In the genomic region with DNA sequence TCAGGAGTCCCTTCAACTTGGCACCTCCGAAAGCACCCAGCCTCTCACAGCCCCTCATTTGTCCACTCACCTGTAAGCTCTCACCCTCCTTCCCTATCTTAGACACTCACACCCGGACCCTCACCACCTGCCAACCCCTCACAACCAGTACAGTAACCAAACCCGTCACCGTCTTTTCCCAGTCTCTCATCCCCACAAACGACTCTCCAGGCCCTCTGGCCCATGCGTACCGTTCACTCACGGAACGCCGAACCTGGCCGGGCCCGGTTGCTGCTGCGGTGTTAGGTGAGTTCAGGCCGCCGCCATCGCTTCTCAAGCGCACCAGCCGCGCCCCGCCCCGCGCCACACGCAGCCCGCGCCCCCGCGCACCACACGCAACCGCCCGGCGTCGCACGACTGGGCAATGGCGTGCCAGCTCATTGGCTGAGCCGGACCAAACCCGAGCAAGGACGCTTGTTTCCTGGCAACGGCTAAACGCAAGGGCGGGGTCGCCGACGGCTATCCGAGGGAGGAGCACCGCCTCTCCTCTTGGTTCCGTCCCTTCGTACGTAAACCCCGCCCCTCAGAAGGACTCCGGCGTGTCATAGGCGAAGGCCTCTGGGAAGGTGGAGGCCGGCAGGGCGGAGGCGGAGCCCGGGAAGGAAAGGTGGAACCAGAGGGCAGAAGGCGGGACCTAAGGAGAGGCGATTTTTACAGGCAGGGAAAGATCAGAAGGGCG, we compare ENCODE assay signal across 1 cellular context.
TF ChIP-seq lines count a peak whose summit lies in the region.

Gene FHIP1B, minus strand, starts transcription at position 323 of the 718 bp plus-strand sequence. CDS start 10,120 bp downstream, outside the sequence.

TF ChIP-seq in K562, 482 proteins besides CTCF, POLR2A, EP300 and RAD21 (continued from another document and continues in another):
- TF ChIP-seq NKRF (IDR thresholded peaks at IDR 0.05; ENCODE audit: borderline replicate concordance), result peak; percentile 89
- TF ChIP-seq CXXC5 (CRISPR knock-in tag; IDR thresholded peaks at IDR 0.05), result peak; percentile 99
- no peak for TF ChIP-seq PRDM10 (IDR thresholded peaks at IDR 0.05; ENCODE audit: partially characterized antibody)
- no peak for TF ChIP-seq ZBTB5 (IDR thresholded peaks at IDR 0.05)
- TF ChIP-seq UBTF (IDR thresholded peaks at IDR 0.05; ENCODE audit: borderline replicate concordance in 1 of 2, low read depth in 2 of 2, low read length in 2 of 2), result 0 out of 4 replicates have a peak, but pooled peaks of 1 of the 2 experiments have one; percentile 64
- TF ChIP-seq MYC (IDR thresholded peaks at IDR 0.05; ENCODE audit: low read depth, low read length), result peak; percentile 82
- 0 out of 2 replicates have a peak, but pooled peaks have one; percentile 56 for TF ChIP-seq MYC (CRISPR knock-in tag; IDR thresholded peaks at IDR 0.05; ENCODE audit: borderline replicate concordance, low read depth)
- peak; percentile 84; the same call in 1 of the 2 replicates for TF ChIP-seq FOXJ2 (tag; IDR thresholded peaks at IDR 0.05)
- no peak for TF ChIP-seq RBM14 (IDR thresholded peaks at IDR 0.05; ENCODE audit: borderline replicate concordance, insufficient read depth, low read depth, low read length)
- TF ChIP-seq RBM25 (IDR thresholded peaks at IDR 0.05; ENCODE audit: low read depth, low read length, severe bottlenecking), result peak; percentile 77
- no peak for TF ChIP-seq RBM22 (IDR thresholded peaks at IDR 0.05; ENCODE audit: low read depth, low read length, poor library complexity, severe bottlenecking)
- peak in 1 of 2 experiments; percentile 24; a peak in 1 of 4 replicates for TF ChIP-seq RCOR1 (IDR thresholded peaks at IDR 0.05; ENCODE audit: borderline replicate concordance in 1 of 2, low read depth in 2 of 2, low read length in 2 of 2)
- TF ChIP-seq TCF7 (IDR thresholded peaks at IDR 0.05; ENCODE audit: borderline replicate concordance), result peak; percentile 65; the same call in 1 of the 2 replicates
- TF ChIP-seq TAF1 (IDR thresholded peaks at IDR 0.05; ENCODE audit: control insufficient read depth, extremely low read depth, insufficient read depth, low read length, severe bottlenecking), result peak; percentile 75
- 0 out of 2 replicates have a peak, but pooled peaks have one; percentile 28 for TF ChIP-seq TRIM25 (IDR thresholded peaks at IDR 0.05; ENCODE audit: borderline replicate concordance)
- TF ChIP-seq FOS (IDR thresholded peaks at IDR 0.05; ENCODE audit: extremely low read depth, insufficient read length), result peak; percentile 46
- peak; percentile 57 for TF ChIP-seq MEIS2 (IDR thresholded peaks at IDR 0.05; ENCODE audit: partially characterized antibody)
- TF ChIP-seq, protein P1, sequence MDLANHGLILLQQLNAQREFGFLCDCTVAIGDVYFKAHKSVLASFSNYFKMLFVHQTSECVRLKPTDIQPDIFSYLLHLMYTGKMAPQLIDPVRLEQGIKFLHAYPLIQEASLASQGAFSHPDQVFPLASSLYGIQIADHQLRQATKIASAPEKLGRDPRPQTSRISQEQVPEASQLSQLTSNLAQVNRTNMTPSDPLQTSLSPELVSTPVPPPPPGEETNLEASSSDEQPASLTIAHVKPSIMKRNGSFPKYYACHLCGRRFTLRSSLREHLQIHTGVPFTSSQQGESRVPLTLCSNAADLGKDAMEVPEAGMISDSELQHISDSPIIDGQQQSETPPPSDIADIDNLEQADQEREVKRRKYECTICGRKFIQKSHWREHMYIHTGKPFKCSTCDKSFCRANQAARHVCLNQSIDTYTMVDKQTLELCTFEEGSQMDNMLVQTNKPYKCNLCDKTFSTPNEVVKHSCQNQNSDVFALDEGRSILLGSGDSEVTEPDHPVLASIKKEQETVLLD (IDR thresholded peaks at IDR 0.05), result peak; percentile 92
- peak; percentile 68 for TF ChIP-seq HMGN3 (IDR thresholded peaks at IDR 0.05; ENCODE audit: borderline replicate concordance, extremely low read depth, insufficient read length, low read depth, low read length)
- peak; percentile 89; the same call in 1 of the 2 replicates for TF ChIP-seq OTX1 (CRISPR knock-in tag; IDR thresholded peaks at IDR 0.05)
- peak; percentile 68 for TF ChIP-seq SIN3B (IDR thresholded peaks at IDR 0.05; ENCODE audit: low read depth)
- peak; percentile 28 for TF ChIP-seq NFIC (IDR thresholded peaks at IDR 0.05)
- 0 out of 2 replicates have a peak, but pooled peaks have one; percentile 30 for TF ChIP-seq CHCHD3 (CRISPR knock-in tag; IDR thresholded peaks at IDR 0.05)
- TF ChIP-seq GMEB1 (CRISPR knock-in tag; IDR thresholded peaks at IDR 0.05), result peak; percentile 99
- TF ChIP-seq CCNT2 (IDR thresholded peaks at IDR 0.05; ENCODE audit: borderline replicate concordance, extremely low read depth, insufficient read length, low read depth, low read length), result peak; percentile 81
- no peak for TF ChIP-seq ZFPM2 (CRISPR knock-in tag; IDR thresholded peaks at IDR 0.05)
- TF ChIP-seq ATF1 (CRISPR knock-in tag; IDR thresholded peaks at IDR 0.05), result 0 out of 2 replicates have a peak, but pooled peaks have one; percentile 15
- peak; percentile 92 for TF ChIP-seq ATF1 (tag; IDR thresholded peaks at IDR 0.05)
- peak; percentile 79 for TF ChIP-seq MAX (CRISPR knock-in tag; IDR thresholded peaks at IDR 0.05)
- TF ChIP-seq RBBP5 (IDR thresholded peaks at IDR 0.05; ENCODE audit: borderline replicate concordance, insufficient read depth, low read length, poor library complexity, severe bottlenecking), result peak; percentile 66
- TF ChIP-seq NEUROD1 (IDR thresholded peaks at IDR 0.05; ENCODE audit: borderline replicate concordance, low read depth, low read length, partially characterized antibody), result peak; percentile 19
- TF ChIP-seq, protein P2, sequence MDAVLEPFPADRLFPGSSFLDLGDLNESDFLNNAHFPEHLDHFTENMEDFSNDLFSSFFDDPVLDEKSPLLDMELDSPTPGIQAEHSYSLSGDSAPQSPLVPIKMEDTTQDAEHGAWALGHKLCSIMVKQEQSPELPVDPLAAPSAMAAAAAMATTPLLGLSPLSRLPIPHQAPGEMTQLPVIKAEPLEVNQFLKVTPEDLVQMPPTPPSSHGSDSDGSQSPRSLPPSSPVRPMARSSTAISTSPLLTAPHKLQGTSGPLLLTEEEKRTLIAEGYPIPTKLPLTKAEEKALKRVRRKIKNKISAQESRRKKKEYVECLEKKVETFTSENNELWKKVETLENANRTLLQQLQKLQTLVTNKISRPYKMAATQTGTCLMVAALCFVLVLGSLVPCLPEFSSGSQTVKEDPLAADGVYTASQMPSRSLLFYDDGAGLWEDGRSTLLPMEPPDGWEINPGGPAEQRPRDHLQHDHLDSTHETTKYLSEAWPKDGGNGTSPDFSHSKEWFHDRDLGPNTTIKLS (IDR thresholded peaks at IDR 0.05; ENCODE audit: borderline replicate concordance, low read depth), result no peak; the same call in 1 of the 2 replicates
- TF ChIP-seq BCOR (IDR thresholded peaks at IDR 0.05), result 0 out of 2 replicates have a peak, but pooled peaks have one; percentile 21
